In the genomic region with DNA sequence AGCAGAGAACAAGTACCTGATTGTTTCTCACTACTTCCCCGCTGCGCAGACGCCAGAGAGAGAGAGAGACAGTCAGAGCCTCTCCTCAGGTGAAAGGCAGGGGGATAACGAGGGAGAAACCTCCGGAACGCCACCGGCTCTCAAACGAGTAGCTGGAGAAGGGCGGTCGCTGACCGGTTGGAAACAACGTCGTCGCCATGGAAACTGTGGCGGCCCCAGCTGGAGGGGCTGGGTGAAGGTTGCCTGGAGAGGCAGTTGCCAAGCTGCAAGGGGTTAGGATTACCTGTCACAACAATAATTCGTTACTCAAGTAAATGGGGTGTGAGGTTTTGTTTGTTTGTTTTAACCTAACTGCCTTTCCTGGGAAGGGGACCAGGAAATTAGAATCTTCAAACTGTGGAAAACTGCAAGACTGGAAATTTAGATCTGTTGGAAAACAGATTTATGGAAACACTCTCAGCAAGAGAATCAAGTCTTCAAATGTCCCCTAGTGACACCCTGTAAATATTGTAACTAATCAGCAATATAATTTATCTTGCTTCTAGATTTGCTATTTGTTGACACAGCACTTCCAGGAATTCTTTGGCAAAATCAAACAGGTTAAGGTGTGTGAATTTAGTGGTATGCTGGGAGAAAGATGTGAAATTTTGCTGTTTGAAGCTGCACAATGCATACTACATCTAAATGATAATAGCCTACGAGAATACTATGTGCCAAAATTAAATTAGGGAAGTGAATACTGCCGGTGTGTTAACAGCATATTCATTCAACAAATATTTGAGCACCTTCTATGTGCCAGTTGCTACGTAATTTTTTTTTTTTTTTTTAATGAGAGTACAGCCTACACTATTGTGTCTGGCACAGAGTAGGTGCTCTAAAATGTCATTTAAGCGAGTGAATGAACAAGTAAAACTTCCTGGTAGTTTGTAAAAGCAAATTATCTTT, we compare ENCODE assay signal across 8 cellular contexts. TPM values are rescaled to one million over a fixed set of nuclear protein-coding genes. Genes with fewer than 3 reads are reported as not detected.
DNase-seq lines count a peak whose midpoint lies in the region; TF ChIP-seq lines count a peak whose summit lies in the region.

A gene with protein sequence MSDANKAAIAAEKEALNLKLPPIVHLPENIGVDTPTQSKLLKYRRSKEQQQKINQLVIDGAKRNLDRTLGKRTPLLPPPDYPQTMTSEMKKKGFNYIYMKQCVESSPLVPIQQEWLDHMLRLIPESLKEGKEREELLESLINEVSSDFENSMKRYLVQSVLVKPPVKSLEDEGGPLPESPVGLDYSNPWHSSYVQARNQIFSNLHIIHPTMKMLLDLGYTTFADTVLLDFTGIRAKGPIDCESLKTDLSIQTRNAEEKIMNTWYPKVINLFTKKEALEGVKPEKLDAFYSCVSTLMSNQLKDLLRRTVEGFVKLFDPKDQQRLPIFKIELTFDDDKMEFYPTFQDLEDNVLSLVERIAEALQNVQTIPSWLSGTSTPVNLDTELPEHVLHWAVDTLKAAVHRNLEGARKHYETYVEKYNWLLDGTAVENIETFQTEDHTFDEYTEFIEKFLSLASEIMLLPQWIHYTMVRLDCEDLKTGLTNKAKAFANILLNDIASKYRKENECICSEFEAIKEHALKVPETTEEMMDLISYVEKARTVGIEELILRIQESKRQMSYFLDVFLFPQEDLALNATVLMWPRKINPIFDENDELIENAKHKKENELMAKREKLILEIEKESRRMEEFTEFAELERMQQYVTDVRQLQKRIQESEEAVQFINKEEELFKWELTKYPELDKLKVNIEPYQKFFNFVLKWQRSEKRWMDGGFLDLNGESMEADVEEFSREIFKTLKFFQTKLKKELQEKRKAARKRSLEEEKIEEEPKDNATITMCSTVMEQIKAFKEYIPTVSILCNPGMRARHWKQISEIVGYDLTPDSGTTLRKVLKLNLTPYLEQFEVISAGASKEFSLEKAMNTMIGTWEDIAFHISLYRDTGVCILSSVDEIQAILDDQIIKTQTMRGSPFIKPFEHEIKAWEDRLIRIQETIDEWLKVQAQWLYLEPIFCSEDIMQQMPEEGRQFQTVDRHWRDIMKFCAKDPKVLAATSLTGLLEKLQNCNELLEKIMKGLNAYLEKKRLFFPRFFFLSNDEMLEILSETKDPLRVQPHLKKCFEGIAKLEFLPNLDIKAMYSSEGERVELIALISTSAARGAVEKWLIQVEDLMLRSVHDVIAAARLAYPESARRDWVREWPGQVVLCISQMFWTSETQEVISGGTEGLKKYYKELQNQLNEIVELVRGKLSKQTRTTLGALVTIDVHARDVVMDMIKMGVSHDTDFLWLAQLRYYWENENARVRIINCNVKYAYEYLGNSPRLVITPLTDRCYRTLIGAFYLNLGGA (N-terminal part only) (minus strand): TSS at position 164 of the 945 bp plus-strand sequence. CDS start 1,474 bp downstream, outside the sequence.

- H3K9me3 Mint-ChIP-seq in Caco-2 (ENCODE audit: unreplicated experiment): no peaks in the 10 kb centered on the region
- no peaks in the 10 kb centered on the region for H3K9me3 Mint-ChIP-seq in progenitor cell of endocrine pancreas (ENCODE audit: low read depth)
- no peaks in the 10 kb centered on the region for H3K9me3 Mint-ChIP-seq in activated T-cell treated with anti-CD3 and anti-CD28 coated beads, Interleukin-2, amount 50 U/mL, for 24 hours

- CTCF ChIA-PET in Caco-2 (lab: Charles Lee): no interaction called here

- H3K9me3 ChIP-seq in Caco-2 (no peaks in the 10 kb centered on the region), HUES48 (ENCODE audit: control insufficient read depth, insufficient read depth, low read length) (no peaks in the 10 kb centered on the region), Peyer's patch (no peaks in the 10 kb centered on the region)

- peaks cover 6% of the 10 kb centered on the region for H3K4me1 Mint-ChIP-seq in Caco-2 (ENCODE audit: low read depth, unreplicated experiment)
- H3K4me1 Mint-ChIP-seq in progenitor cell of endocrine pancreas (ENCODE audit: low read depth): peaks cover 15% of the 10 kb centered on the region
- H3K4me1 Mint-ChIP-seq in activated T-cell treated with anti-CD3 and anti-CD28 coated beads, Interleukin-2, amount 50 U/mL, for 24 hours (ENCODE audit: low read depth): peaks cover 8% of the 10 kb centered on the region

- H3K27me3 ChIP-seq in Caco-2 (replicated peaks; ENCODE audit: control insufficient read depth, insufficient read depth, low read length): no peaks in the 10 kb centered on the region
- H3K27me3 ChIP-seq in HUES48 (ENCODE audit: control insufficient read depth, insufficient read depth, low read length): no peaks in the 10 kb centered on the region
- no peaks in the 10 kb centered on the region for H3K27me3 ChIP-seq in Peyer's patch

- H3K4me3 ChIP-seq in Caco-2 (ENCODE audit: low read depth, low read length) (no peak within 1 kb of the TSS), HUES48 (ENCODE audit: low read depth, low read length) (peak within 1 kb of the TSS; percentile 12), fibroblast of the aortic adventitia (ENCODE audit: low read depth, low read length) (peak within 1 kb of the TSS; percentile 49), Peyer's patch (peak within 1 kb of the TSS in 2 of 4 donors; percentile 0 to 33)

- POLR2A ChIA-PET in Caco-2 (lab: Charles Lee): interaction anchor here (0.6 to 1.1 kb wide), 2 partner anchors 11 to 788 kb away, joined by 4 to 5 read pairs; a partner anchor contains a TSS

- TF ChIP-seq POLR2A in Peyer's patch (IDR thresholded peaks at IDR 0.05): no peak

- H3K9ac ChIP-seq in HUES48 (ENCODE audit: low read depth, low read length): no peak within 1 kb of the TSS

- intact Hi-C loops in Caco-2 (cut with micrococcal nuclease; ENCODE audit: unreplicated experiment): loop anchor here (5.0 to 10.0 kb wide), 2 partner anchors 147 to 370 kb away; no protein-coding TSS in a partner anchor

- H3K4me1 ChIP-seq in Caco-2 (peaks cover 9% of the 10 kb centered on the region; the same call in 1 of the 2 replicates), HUES48 (ENCODE audit: control insufficient read depth, insufficient read depth, low read length) (peaks cover 6% of the 10 kb centered on the region), Peyer's patch (peaks cover 0 to 9% (median 2%) of the 10 kb centered on the region in 4 donors)

- TF ChIP-seq CTCF in Caco-2 (IDR thresholded peaks at IDR 0.05; ENCODE audit: insufficient read depth in 1 of 2, low read depth in 1 of 2, low read length in 1 of 2, severe bottlenecking in 1 of 2, unreplicated experiment in 1 of 2): no peak
- TF ChIP-seq CTCF in fibroblast of the aortic adventitia (IDR thresholded peaks at IDR 0.05; ENCODE audit: insufficient read depth, low read length): no peak
- no peak for TF ChIP-seq CTCF in progenitor cell of endocrine pancreas (IDR thresholded peaks at IDR 0.05; ENCODE audit: unreplicated experiment)
- TF ChIP-seq CTCF in Peyer's patch (IDR thresholded peaks at IDR 0.05): no peak

- no TSS peak for BruUV-seq in Caco-2 (replicated peaks; lab: Mats Ljungman, UMichigan)

- H3K36me3 Mint-ChIP-seq in Caco-2 (ENCODE audit: insufficient read depth, unreplicated experiment): no peaks in the 10 kb centered on the region
- peaks cover 2% of the 10 kb centered on the region for H3K36me3 Mint-ChIP-seq in progenitor cell of endocrine pancreas (ENCODE audit: insufficient read depth)
- no peaks in the 10 kb centered on the region for H3K36me3 Mint-ChIP-seq in activated T-cell treated with anti-CD3 and anti-CD28 coated beads, Interleukin-2, amount 50 U/mL, for 24 hours (ENCODE audit: low read depth)

- H3K27ac ChIP-seq in HUES48 (ENCODE audit: low read depth, low read length) (peak within 1 kb of the TSS; percentile 77), Peyer's patch (no peak within 1 kb of the TSS)

- no peaks in the 10 kb centered on the region for H3K36me3 ChIP-seq in Caco-2 (ENCODE audit: control insufficient read depth, insufficient read depth, low read length)
- H3K36me3 ChIP-seq in HUES48 (ENCODE audit: control insufficient read depth, insufficient read depth, low read length): no peaks in the 10 kb centered on the region
- no peaks in the 10 kb centered on the region for H3K36me3 ChIP-seq in Peyer's patch

- H3K4me3 Mint-ChIP-seq in Caco-2 (ENCODE audit: unreplicated experiment): peak within 1 kb of the TSS; percentile 61
- H3K4me3 Mint-ChIP-seq in progenitor cell of endocrine pancreas (ENCODE audit: low read depth): peak within 1 kb of the TSS; percentile 62
- no peak within 1 kb of the TSS for H3K4me3 Mint-ChIP-seq in activated T-cell treated with anti-CD3 and anti-CD28 coated beads, Interleukin-2, amount 50 U/mL, for 24 hours

- H3K27ac Mint-ChIP-seq in Caco-2 (ENCODE audit: unreplicated experiment) (peak within 1 kb of the TSS; percentile 63), progenitor cell of endocrine pancreas (peak within 1 kb of the TSS; percentile 88)
- H3K27ac Mint-ChIP-seq in activated T-cell treated with anti-CD3 and anti-CD28 coated beads, Interleukin-2, amount 50 U/mL, for 24 hours: no peak within 1 kb of the TSS

- no peaks in the 10 kb centered on the region for H3K27me3 Mint-ChIP-seq in Caco-2 (ENCODE audit: insufficient read depth, unreplicated experiment)
- no peaks in the 10 kb centered on the region for H3K27me3 Mint-ChIP-seq in progenitor cell of endocrine pancreas
- H3K27me3 Mint-ChIP-seq in activated T-cell treated with anti-CD3 and anti-CD28 coated beads, Interleukin-2, amount 50 U/mL, for 24 hours: peaks cover 9% of the 10 kb centered on the region

- DNase-seq in Caco-2: peak; percentile 77 to 81
- peak; percentile 71 to 73 for DNase-seq in SHP77 (lab: John Stamatoyannopoulos, UW)
- peak; percentile 6 for DNase-seq in fibroblast of the aortic adventitia (ENCODE audit: low read depth)
- DNase-seq in progenitor cell of endocrine pancreas (ENCODE audit: low spot score, unreplicated experiment): peak; percentile 78
- no peak for DNase-seq in activated T-cell treated with anti-CD3 and anti-CD28 coated beads, Interleukin-2, amount 50 U/mL, for 24 hours
- no peak for DNase-seq in activated gamma-delta T cell treated with Interleukin-2 at 50 U/mL for 16 hours
- no peak for DNase-seq in Peyer's patch

RNA-seq across cellular contexts. Expression of the gene that starts here (rescaled TPM):
- total RNA-seq in Caco-2 (2022): 0.45 and 1.5 TPM in 2 replicates
- 0.09 and 0.25 TPM in 2 replicates for total RNA-seq in fibroblast of the aortic adventitia (ENCODE audit: low replicate concordance)
- 1.1 and 1.2 TPM in 2 replicates for total RNA-seq in progenitor cell of endocrine pancreas
- under 1 TPM in 2 of 4 donors, not detected in 2; 0.13 to 0.35 TPM for total RNA-seq in Peyer's patch

Comparison
In these comparisons a context has a peak if more than half of its experiments do, and no peak if none do; other contexts are left out.
1. Peak in DNase-seq and H3K4me3 ChIP-seq in fibroblast of the aortic adventitia; RNA of the gene not detected or under 1 TPM.
2. DNase-seq: peak in Caco-2 (2 of 2), SHP77 (2 of 2) and progenitor cell of endocrine pancreas (single experiment); none in activated T-cell treated with anti-CD3 and anti-CD28 coated beads, Interleukin-2, amount 50 U/mL, for 24 hours (single experiment), activated gamma-delta T cell treated with Interleukin-2 at 50 U/mL for 16 hours (single experiment) and Peyer's patch (0 of 3).